11 cellular contexts compared by ENCODE assay signal in the genomic region with DNA sequence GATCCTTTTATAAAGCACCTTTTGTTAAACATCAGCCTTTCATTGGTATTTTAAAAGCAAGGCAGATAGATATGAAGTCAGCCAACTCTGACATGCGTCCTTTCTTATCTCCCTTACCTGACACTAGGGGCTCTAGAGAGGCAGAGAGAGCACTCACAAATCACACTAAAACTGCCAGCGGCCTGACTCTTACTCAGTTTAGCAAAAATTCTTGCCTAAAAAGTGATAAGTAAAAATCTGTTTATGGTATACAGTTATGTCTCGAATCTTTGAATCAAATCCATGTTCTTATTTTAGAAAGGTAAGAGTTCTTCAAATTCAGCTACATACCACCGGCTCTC. TPM values are rescaled to one million over a fixed set of nuclear protein-coding genes. Genes with fewer than 3 reads are reported as not detected.
A peak's percentile ranks its signal among the peaks of the same experiment; 100 is the strongest.
DNase-seq lines count a peak whose midpoint lies in the region; ATAC-seq and TF ChIP-seq lines count a peak whose summit lies in the region.
"Had no signal": no experiment of that assay in that cellular context is flagged by ENCODE, and none has a peak within 500 bp of the region (broad histone marks: within the 10 kb centered on the region; RNA-seq: fewer than 3 reads in every experiment).

No MANE protein-coding gene starts in this region.

- H3F3A ChIP-seq in neural progenitor cell (ENCODE audit: low read depth): no peaks in the 10 kb centered on the region

- H3K4me2 ChIP-seq in neural progenitor cell: no peak overlapping the region

- 87 to 91% (median 88%) methylated on average over 4 of the region's 4 CpGs for WGBS in adrenal gland, 4 donors

- H3K79me2 ChIP-seq in neural progenitor cell (ENCODE audit: low read depth): no peaks in the 10 kb centered on the region

- TF ChIP-seq POLR2A in adrenal gland (IDR thresholded peaks at IDR 0.05): no peak

- H3K36me3 Mint-ChIP-seq in neural progenitor cell: no peaks in the 10 kb centered on the region
- no peaks in the 10 kb centered on the region for H3K36me3 Mint-ChIP-seq in CD8-positive, alpha-beta T cell
- H3K36me3 Mint-ChIP-seq: IgD-negative memory B cell had no signal

- H2AFZ ChIP-seq in neural progenitor cell (replicated peaks): peak overlapping the region; percentile 23

- CTCF ChIA-PET in CD8-positive, alpha-beta T cell (lab: Charles Lee): no interaction called here

- H3K9ac ChIP-seq in neural progenitor cell: no peak overlapping the region

- H3K27ac ChIP-seq in brain microvascular endothelial cell (no peak overlapping the region), neural progenitor cell (no peak overlapping the region), adrenal gland (no peak overlapping the region)
- H3K27ac ChIP-seq in CD8-positive, alpha-beta T cell (ENCODE audit: low read depth, low read length): no peak overlapping the region
- H3K27ac ChIP-seq: SJCRH30 had no signal

- intact Hi-C loops in adrenal gland (cut with DNase I): no loop called here
- intact Hi-C loops in CD8-positive, alpha-beta T cell (cut with DNase I, micrococcal nuclease): no loop called here

- no peaks in the 10 kb centered on the region for H4K20me1 ChIP-seq in neural progenitor cell (ENCODE audit: low read depth)

- H3K4me1 Mint-ChIP-seq in neural progenitor cell: no peaks in the 10 kb centered on the region
- no peaks in the 10 kb centered on the region for H3K4me1 Mint-ChIP-seq in CD8-positive, alpha-beta T cell (ENCODE audit: low read depth)

- no peak overlapping the region for H3K4me3 ChIP-seq in brain microvascular endothelial cell (ENCODE audit: low read depth, low read length)
- H3K4me3 ChIP-seq in neural progenitor cell: no peak overlapping the region
- H3K4me3 ChIP-seq in adrenal gland: no peak overlapping the region
- no peak overlapping the region for H3K4me3 ChIP-seq in CD8-positive, alpha-beta T cell (ENCODE audit: low read depth, low read length)
- H3K4me3 ChIP-seq: SJCRH30 had no signal

- in situ Hi-C loops in brain microvascular endothelial cell (cut with HindIII; ENCODE audit: low pct_ligation_motif_present, low sequenced_read_pairs): no loop called here

- H3K27me3 ChIP-seq in brain microvascular endothelial cell (replicated peaks) (no peaks in the 10 kb centered on the region), neural progenitor cell (no peaks in the 10 kb centered on the region), adrenal gland (no peaks in the 10 kb centered on the region)
- H3K27me3 ChIP-seq in CD8-positive, alpha-beta T cell (ENCODE audit: insufficient read depth, low read length): no peaks in the 10 kb centered on the region
- H3K27me3 ChIP-seq: SJCRH30 had no signal

- ATAC-seq in HG02588 (IDR thresholded peaks at IDR 0.05; ENCODE audit: unreplicated experiment): no peak
- no peak for ATAC-seq in CD8-positive, alpha-beta T cell
- ATAC-seq: stimulated activated naive CD8-positive, alpha-beta T cell treated with anti-CD3 and anti-CD28 coated beads, Interleukin-15, Interleukin-2, amounts not matched to agents 100 U/mL and 50 U/mL, for 24 hours had no signal

- no peaks in the 10 kb centered on the region for H3K36me3 ChIP-seq in brain microvascular endothelial cell (replicated peaks)
- H3K36me3 ChIP-seq in neural progenitor cell: no peaks in the 10 kb centered on the region
- peaks cover 0 to 8% of the 10 kb centered on the region in 2 donors for H3K36me3 ChIP-seq in adrenal gland (replicated peaks in 1 of 2)
- H3K36me3 ChIP-seq in CD8-positive, alpha-beta T cell (ENCODE audit: insufficient read depth, low read length): no peaks in the 10 kb centered on the region
- H3K36me3 ChIP-seq: SJCRH30 had no signal

- H3K9me3 Mint-ChIP-seq in neural progenitor cell: no peaks in the 10 kb centered on the region
- H3K9me3 Mint-ChIP-seq in CD8-positive, alpha-beta T cell: no peaks in the 10 kb centered on the region

- H3K4me3 Mint-ChIP-seq in neural progenitor cell: no peak overlapping the region
- H3K4me3 Mint-ChIP-seq in CD8-positive, alpha-beta T cell: no peak overlapping the region
- H3K4me3 Mint-ChIP-seq: IgD-negative memory B cell had no signal

- H3K4me1 ChIP-seq in neural progenitor cell (no peaks in the 10 kb centered on the region), adrenal gland (replicated peaks in 1 of 2) (no peaks in the 10 kb centered on the region)
- H3K4me1 ChIP-seq in CD8-positive, alpha-beta T cell (ENCODE audit: insufficient read depth, low read length): no peaks in the 10 kb centered on the region
- H3K4me1 ChIP-seq: SJCRH30 had no signal

- H3K27ac Mint-ChIP-seq in neural progenitor cell: no peak overlapping the region
- no peak overlapping the region for H3K27ac Mint-ChIP-seq in CD8-positive, alpha-beta T cell
- H3K27ac Mint-ChIP-seq: IgD-negative memory B cell had no signal

- peak; percentile 46; the same call in 1 of the 2 replicates for TF ChIP-seq CTCF in GM12874 (IDR thresholded peaks at IDR 0.05; ENCODE audit: insufficient read depth, low read depth, low read length)
- TF ChIP-seq CTCF in brain microvascular endothelial cell (IDR thresholded peaks at IDR 0.05; ENCODE audit: low read depth, low read length, missing control alignments): peak; percentile 58
- peak; percentile 59 for TF ChIP-seq CTCF in neural progenitor cell (IDR thresholded peaks at IDR 0.05)
- TF ChIP-seq CTCF in adrenal gland (IDR thresholded peaks at IDR 0.05): no peak
- TF ChIP-seq CTCF in CD8-positive, alpha-beta T cell (IDR thresholded peaks at IDR 0.05): no peak

- no peaks in the 10 kb centered on the region for H3K9me3 ChIP-seq in neural progenitor cell (ENCODE audit: low read depth)
- H3K9me3 ChIP-seq in adrenal gland (replicated peaks in 1 of 3): no peaks in the 10 kb centered on the region
- H3K9me3 ChIP-seq in CD8-positive, alpha-beta T cell (ENCODE audit: low read length): no peaks in the 10 kb centered on the region
- H3K9me3 ChIP-seq: SJCRH30 had no signal

- peak; percentile 32 to 55 for DNase-seq in Kasumi-1 (lab: John Stamatoyannopoulos, UW)
- DNase-seq in brain microvascular endothelial cell: no peak
- DNase-seq in neural progenitor cell (ENCODE audit: low spot score): peak; percentile 45
- no peak for DNase-seq in adrenal gland
- DNase-seq in CD8-positive, alpha-beta T cell: no peak
- DNase-seq: cortex of kidney; stimulated activated naive CD8-positive, alpha-beta T cell treated with anti-CD3 and anti-CD28 coated beads, Interleukin-15, Interleukin-2, amounts not matched to agents 100 U/mL and 50 U/mL, for 24 hours had no signal

- POLR2A ChIA-PET in CD8-positive, alpha-beta T cell (lab: Charles Lee): no interaction called here

- H3K27me3 Mint-ChIP-seq in neural progenitor cell (ENCODE audit: insufficient read depth, low read depth): no peaks in the 10 kb centered on the region
- peaks cover 6% of the 10 kb centered on the region for H3K27me3 Mint-ChIP-seq in CD8-positive, alpha-beta T cell (ENCODE audit: low read depth)

RNA-seq across cellular contexts. Expression of gene TDRD6, which starts 10.4 kb away (rescaled TPM):
- total RNA-seq in neural progenitor cell (ENCODE audit: low replicate concordance) (0.09 and 0.15 TPM in 2 replicates), adrenal gland (under 1 TPM; 0.18 to 0.84 (median 0.43) TPM)
- 1 to 10 TPM in 2 of 3 donors, under 1 TPM in 1; 0.66 to 1.3 (median 1.3) TPM for polyA plus RNA-seq in adrenal gland
- total RNA-seq in CD8-positive, alpha-beta T cell: not detected
- polyA plus RNA-seq: IgD-negative memory B cell had no signal

RNA-seq across cellular contexts. Expression of gene SLC25A27, which starts 24.5 kb away (rescaled TPM):
- 25.9 and 47.7 TPM in 2 replicates for total RNA-seq in neural progenitor cell (ENCODE audit: low replicate concordance)
- 10 to 100 TPM in 4 of 8 donors, 1 to 10 TPM in 4; 3.1 to 33.3 (median 11.2) TPM for total RNA-seq in adrenal gland
- polyA plus RNA-seq in adrenal gland: 10 to 100 TPM; 11.4 to 99.7 (median 57.2) TPM
- total RNA-seq in CD8-positive, alpha-beta T cell: under 1 TPM in 1 of 2 experiments, not detected in 1; 0.28 TPM
- polyA plus RNA-seq: IgD-negative memory B cell had no signal

RNA-seq across cellular contexts. Expression of gene CYP39A1, which starts 24.7 kb away (rescaled TPM):
- total RNA-seq in neural progenitor cell (ENCODE audit: low replicate concordance): 4.5 and 7.1 TPM in 2 replicates
- total RNA-seq in adrenal gland: 1 to 10 TPM in 7 of 8 donors, under 1 TPM in 1; 0.63 to 6.8 (median 4.6) TPM
- polyA plus RNA-seq in adrenal gland: 1 to 10 TPM; 2.7 to 3.2 (median 2.9) TPM
- not detected for total RNA-seq in CD8-positive, alpha-beta T cell
- polyA plus RNA-seq: IgD-negative memory B cell had no signal

RNA-seq across cellular contexts. Expression of gene PLA2G7, which starts 57.9 kb away (rescaled TPM):
- total RNA-seq in neural progenitor cell (ENCODE audit: low replicate concordance): 1.1 and 1.8 TPM in 2 replicates
- total RNA-seq in adrenal gland: 1 to 10 TPM in 7 of 8 donors, under 1 TPM in 1; 0.91 to 5.5 (median 4.3) TPM
- polyA plus RNA-seq in adrenal gland: 10 to 100 TPM in 1 of 3 donors, 1 to 10 TPM in 2; 2.8 to 25.8 (median 8.9) TPM
- not detected for total RNA-seq in CD8-positive, alpha-beta T cell
- total RNA-seq: SJCRH30 had no signal
- polyA plus RNA-seq: IgD-negative memory B cell had no signal

Comparison
In these comparisons a context has a peak if more than half of its experiments do, and no peak if none do; other contexts are left out.
1. CTCF ChIP-seq: peak in GM12874 (single experiment), brain microvascular endothelial cell (single experiment) and neural progenitor cell (single experiment); none in adrenal gland (0 of 6) and CD8-positive, alpha-beta T cell (single experiment).
2. DNase-seq: peak in Kasumi-1 (2 of 2) and neural progenitor cell (single experiment); none in brain microvascular endothelial cell (single experiment), adrenal gland (0 of 7) and CD8-positive, alpha-beta T cell (0 of 7).